ENCODE assay signal across 16 cellular contexts in genomic region chr1:220526294-220526693, GRCh38. TPM values are rescaled to one million over a fixed set of nuclear protein-coding genes. Genes with fewer than 3 reads are reported as not detected.
DNase-seq lines count a peak whose midpoint lies in the region; ATAC-seq and TF ChIP-seq lines count a peak whose summit lies in the region.
"Had no signal": no experiment of that assay in that cellular context is flagged by ENCODE, and none has a peak within 500 bp of the region (broad histone marks: within the 10 kb centered on the region; RNA-seq: fewer than 3 reads in every experiment).

No MANE protein-coding gene starts in this region.

- no peaks in the 10 kb centered on the region for H3K36me3 ChIP-seq in neural progenitor cell
- H3K36me3 ChIP-seq: thoracic aorta had no signal

- no peak for ATAC-seq in GM21825 (IDR thresholded peaks at IDR 0.05; ENCODE audit: unreplicated experiment)
- ATAC-seq: activated CD4-positive, CD25-positive, alpha-beta regulatory T cell treated with anti-CD3 and anti-CD28 coated beads, Interleukin-2, amount 50 U/mL, for 24 hours; right cardiac atrium had no signal

- H3K27me3 Mint-ChIP-seq in neural progenitor cell (ENCODE audit: insufficient read depth, low read depth) = peaks cover 13% of the 10 kb centered on the region

- no peaks in the 10 kb centered on the region for H3K36me3 Mint-ChIP-seq in neural progenitor cell

- H3K4me3 ChIP-seq in neural progenitor cell = no peak overlapping the region

- H3K79me2 ChIP-seq in neural progenitor cell (ENCODE audit: low read depth) = peaks cover 28% of the 10 kb centered on the region

- TF ChIP-seq CTCF in neural progenitor cell (IDR thresholded peaks at IDR 0.05) = peak; percentile 52

- H3K9me3 ChIP-seq in neural progenitor cell (ENCODE audit: low read depth) = no peaks in the 10 kb centered on the region
- H3K9me3 ChIP-seq: thoracic aorta had no signal

- peaks cover 3% of the 10 kb centered on the region for H3K9me3 Mint-ChIP-seq in neural progenitor cell
- H3K9me3 Mint-ChIP-seq: HFFc6 had no signal

- H3K4me1 Mint-ChIP-seq in neural progenitor cell = peaks cover 27% of the 10 kb centered on the region

- peaks cover 4% of the 10 kb centered on the region for H4K20me1 ChIP-seq in neural progenitor cell (ENCODE audit: low read depth)

- H2AFZ ChIP-seq in neural progenitor cell (replicated peaks) = no peak overlapping the region

- no peak overlapping the region for H3K27ac Mint-ChIP-seq in neural progenitor cell
- H3K27ac Mint-ChIP-seq: HFFc6 had no signal

- no peak overlapping the region for H3K9ac ChIP-seq in neural progenitor cell

- peak overlapping the region; percentile 97 for H3K4me3 Mint-ChIP-seq in neural progenitor cell

- H3K27ac ChIP-seq in neural progenitor cell = no peak overlapping the region

- DNase-seq in DMS53 (lab: John Stamatoyannopoulos, UW) (peak; percentile 22), DMS53 treated with DMSO at 0.1 percent for 48 hours (lab: John Stamatoyannopoulos, UW; ENCODE audit: unreplicated experiment) (no peak), NCI-H460 (ENCODE audit: extremely low read depth, low read depth) (peak; percentile 18), dermis blood vessel endothelial cell (peak; percentile 4), neural progenitor cell (ENCODE audit: low spot score) (peak; percentile 28), GM19238 (ENCODE audit: insufficient read length, low spot score) (no peak)
- no peak for DNase-seq in activated effector memory CD4-positive, alpha-beta T cell treated with anti-CD3 and anti-CD28 coated beads, Interleukin-2, amount 50 U/mL, for 16 hours
- DNase-seq: activated T-cell treated with anti-CD3 and anti-CD28 coated beads, Interleukin-2, amount 50 U/mL, for 1 hour; HFFc6; KBM-7; NCI-H2081; right cardiac atrium; SHP77 treated with DMSO at 0.1 percent for 48 hours had no signal

- peaks cover 9% of the 10 kb centered on the region for H3F3A ChIP-seq in neural progenitor cell (ENCODE audit: low read depth)

- H3K4me2 ChIP-seq in neural progenitor cell = peak overlapping the region; percentile 84

- peaks cover 6% of the 10 kb centered on the region for H3K27me3 ChIP-seq in neural progenitor cell

- H3K4me1 ChIP-seq in neural progenitor cell = peaks cover 25% of the 10 kb centered on the region

RNA-seq across cellular contexts. Expression of gene MARK1, which starts 1.6 kb away (rescaled TPM):
- total RNA-seq in NCI-H460 (2014; rRNA removed; shearing (Covaris generic)) = 3.8 and 4.3 TPM in 2 replicates
- 1.9 and 4.7 TPM in 2 replicates for polyA plus RNA-seq in NCI-H460 (2014; cell fraction: nucleus; rRNA removed)
- total RNA-seq in dermis blood vessel endothelial cell (1.7 and 2.3 TPM in 2 replicates), neural progenitor cell (ENCODE audit: low replicate concordance) (12.1 and 13.2 TPM in 2 replicates)
- total RNA-seq: HFFc6 had no signal

Comparison
In these comparisons a context has a peak if more than half of its experiments do, and no peak if none do; other contexts are left out.
1. DNase-seq: peak in DMS53 (single experiment), NCI-H460 (single experiment), dermis blood vessel endothelial cell (single experiment) and neural progenitor cell (single experiment); none in DMS53 treated with DMSO at 0.1 percent for 48 hours (single experiment), GM19238 (single experiment) and activated effector memory CD4-positive, alpha-beta T cell treated with anti-CD3 and anti-CD28 coated beads, Interleukin-2, amount 50 U/mL, for 16 hours (single experiment).